In the genomic region with DNA sequence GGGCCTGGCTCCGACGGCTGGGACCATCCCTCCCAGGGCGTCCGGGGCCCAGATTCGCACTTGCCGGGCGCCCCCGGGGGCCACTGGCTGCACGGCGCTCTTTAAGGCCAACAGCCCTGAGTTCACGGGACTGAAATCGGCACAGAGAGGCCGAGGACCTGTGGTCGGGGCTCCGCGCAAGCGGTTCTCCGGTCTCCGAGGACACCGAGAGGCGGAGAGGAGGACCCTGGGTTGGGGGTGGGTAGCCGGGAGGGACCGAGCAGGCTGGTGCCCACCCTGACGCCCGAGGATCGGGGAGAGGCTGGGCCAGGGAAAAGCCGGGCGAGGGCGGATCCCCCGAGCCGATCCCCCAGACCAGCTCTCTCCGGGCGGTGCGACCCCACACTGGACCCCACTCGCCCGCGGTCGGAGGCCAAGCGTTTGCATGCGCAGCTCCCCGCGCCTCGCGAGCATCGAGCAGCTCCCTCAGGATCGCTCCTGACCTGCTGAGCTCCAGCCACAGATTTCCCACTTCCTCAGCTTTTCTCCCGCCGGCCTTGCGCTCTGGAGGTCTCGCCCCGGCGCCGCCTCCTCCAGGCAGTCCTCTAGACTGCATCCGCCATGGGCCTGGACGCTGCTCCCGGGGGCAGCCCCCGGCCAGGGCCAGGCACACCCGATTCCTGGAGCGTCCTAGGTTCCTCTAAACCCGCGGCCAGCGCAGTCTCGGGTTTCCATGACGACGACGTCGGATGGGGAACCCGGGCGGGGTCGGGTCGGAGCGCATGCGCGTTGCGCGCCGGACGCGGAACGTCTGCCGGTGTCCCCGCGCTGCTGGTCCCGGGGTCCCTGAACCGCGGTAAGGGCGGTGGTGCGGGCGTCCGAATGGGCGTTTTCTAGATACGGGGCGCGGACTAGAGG, we compare ENCODE assay signal across 1 cellular context.
TF ChIP-seq lines count a peak whose summit lies in the region.

No MANE protein-coding gene starts in this region.

TF ChIP-seq in H1, 55 proteins besides CTCF, POLR2A, EP300 and RAD21:
- TF ChIP-seq PHF8 (conservative IDR thresholded peaks at IDR 0.05; ENCODE audit: low read depth, low read length) (0 out of 2 replicates have a peak, but pooled peaks have one; percentile 9), HDAC2 (IDR thresholded peaks at IDR 0.05; ENCODE audit: borderline replicate concordance in 1 of 2, low read depth in 2 of 2, low read length in 2 of 2) (0 out of 4 replicates have a peak, but pooled peaks of 1 of the 2 experiments have one; percentile 56), TAF1 (IDR thresholded peaks at IDR 0.05; ENCODE audit: low read depth, low read length) (peak; percentile 55; the same call in 1 of the 2 replicates), EZH2 (IDR thresholded peaks at IDR 0.05; ENCODE audit: low read depth, low read length, severe bottlenecking) (peak; percentile 55), SUZ12 (IDR thresholded peaks at IDR 0.05; ENCODE audit: low read length) (no peak; the same call in 1 of the 2 replicates), KDM4A (IDR thresholded peaks at IDR 0.05; ENCODE audit: low read depth, low read length, severe bottlenecking) (peak; percentile 85), ASH2L (IDR thresholded peaks at IDR 0.05; ENCODE audit: low read length) (peak; percentile 32), E2F6 (IDR thresholded peaks at IDR 0.05) (peak; percentile 45), YY1 (IDR thresholded peaks at IDR 0.05; ENCODE audit: low read depth, low read length) (0 out of 2 replicates have a peak, but pooled peaks have one; percentile 32), NRF1 (IDR thresholded peaks at IDR 0.05; ENCODE audit: low read depth, low read length) (peak; percentile 87), TCF12 (IDR thresholded peaks at IDR 0.05; ENCODE audit: low read depth, low read length) (no peak), CREB1 (IDR thresholded peaks at IDR 0.05) (0 out of 2 replicates have a peak, but pooled peaks have one; percentile 29), SIN3A (conservative IDR thresholded peaks at IDR 0.05 in 1 of 2, IDR thresholded peaks at IDR 0.05 in 1 of 2; ENCODE audit: low read depth in 1 of 2, low read length in 2 of 2) (peak; percentile 52 to 69; a peak in 1 of 4 replicates)
- TF ChIP-seq, protein P1, sequence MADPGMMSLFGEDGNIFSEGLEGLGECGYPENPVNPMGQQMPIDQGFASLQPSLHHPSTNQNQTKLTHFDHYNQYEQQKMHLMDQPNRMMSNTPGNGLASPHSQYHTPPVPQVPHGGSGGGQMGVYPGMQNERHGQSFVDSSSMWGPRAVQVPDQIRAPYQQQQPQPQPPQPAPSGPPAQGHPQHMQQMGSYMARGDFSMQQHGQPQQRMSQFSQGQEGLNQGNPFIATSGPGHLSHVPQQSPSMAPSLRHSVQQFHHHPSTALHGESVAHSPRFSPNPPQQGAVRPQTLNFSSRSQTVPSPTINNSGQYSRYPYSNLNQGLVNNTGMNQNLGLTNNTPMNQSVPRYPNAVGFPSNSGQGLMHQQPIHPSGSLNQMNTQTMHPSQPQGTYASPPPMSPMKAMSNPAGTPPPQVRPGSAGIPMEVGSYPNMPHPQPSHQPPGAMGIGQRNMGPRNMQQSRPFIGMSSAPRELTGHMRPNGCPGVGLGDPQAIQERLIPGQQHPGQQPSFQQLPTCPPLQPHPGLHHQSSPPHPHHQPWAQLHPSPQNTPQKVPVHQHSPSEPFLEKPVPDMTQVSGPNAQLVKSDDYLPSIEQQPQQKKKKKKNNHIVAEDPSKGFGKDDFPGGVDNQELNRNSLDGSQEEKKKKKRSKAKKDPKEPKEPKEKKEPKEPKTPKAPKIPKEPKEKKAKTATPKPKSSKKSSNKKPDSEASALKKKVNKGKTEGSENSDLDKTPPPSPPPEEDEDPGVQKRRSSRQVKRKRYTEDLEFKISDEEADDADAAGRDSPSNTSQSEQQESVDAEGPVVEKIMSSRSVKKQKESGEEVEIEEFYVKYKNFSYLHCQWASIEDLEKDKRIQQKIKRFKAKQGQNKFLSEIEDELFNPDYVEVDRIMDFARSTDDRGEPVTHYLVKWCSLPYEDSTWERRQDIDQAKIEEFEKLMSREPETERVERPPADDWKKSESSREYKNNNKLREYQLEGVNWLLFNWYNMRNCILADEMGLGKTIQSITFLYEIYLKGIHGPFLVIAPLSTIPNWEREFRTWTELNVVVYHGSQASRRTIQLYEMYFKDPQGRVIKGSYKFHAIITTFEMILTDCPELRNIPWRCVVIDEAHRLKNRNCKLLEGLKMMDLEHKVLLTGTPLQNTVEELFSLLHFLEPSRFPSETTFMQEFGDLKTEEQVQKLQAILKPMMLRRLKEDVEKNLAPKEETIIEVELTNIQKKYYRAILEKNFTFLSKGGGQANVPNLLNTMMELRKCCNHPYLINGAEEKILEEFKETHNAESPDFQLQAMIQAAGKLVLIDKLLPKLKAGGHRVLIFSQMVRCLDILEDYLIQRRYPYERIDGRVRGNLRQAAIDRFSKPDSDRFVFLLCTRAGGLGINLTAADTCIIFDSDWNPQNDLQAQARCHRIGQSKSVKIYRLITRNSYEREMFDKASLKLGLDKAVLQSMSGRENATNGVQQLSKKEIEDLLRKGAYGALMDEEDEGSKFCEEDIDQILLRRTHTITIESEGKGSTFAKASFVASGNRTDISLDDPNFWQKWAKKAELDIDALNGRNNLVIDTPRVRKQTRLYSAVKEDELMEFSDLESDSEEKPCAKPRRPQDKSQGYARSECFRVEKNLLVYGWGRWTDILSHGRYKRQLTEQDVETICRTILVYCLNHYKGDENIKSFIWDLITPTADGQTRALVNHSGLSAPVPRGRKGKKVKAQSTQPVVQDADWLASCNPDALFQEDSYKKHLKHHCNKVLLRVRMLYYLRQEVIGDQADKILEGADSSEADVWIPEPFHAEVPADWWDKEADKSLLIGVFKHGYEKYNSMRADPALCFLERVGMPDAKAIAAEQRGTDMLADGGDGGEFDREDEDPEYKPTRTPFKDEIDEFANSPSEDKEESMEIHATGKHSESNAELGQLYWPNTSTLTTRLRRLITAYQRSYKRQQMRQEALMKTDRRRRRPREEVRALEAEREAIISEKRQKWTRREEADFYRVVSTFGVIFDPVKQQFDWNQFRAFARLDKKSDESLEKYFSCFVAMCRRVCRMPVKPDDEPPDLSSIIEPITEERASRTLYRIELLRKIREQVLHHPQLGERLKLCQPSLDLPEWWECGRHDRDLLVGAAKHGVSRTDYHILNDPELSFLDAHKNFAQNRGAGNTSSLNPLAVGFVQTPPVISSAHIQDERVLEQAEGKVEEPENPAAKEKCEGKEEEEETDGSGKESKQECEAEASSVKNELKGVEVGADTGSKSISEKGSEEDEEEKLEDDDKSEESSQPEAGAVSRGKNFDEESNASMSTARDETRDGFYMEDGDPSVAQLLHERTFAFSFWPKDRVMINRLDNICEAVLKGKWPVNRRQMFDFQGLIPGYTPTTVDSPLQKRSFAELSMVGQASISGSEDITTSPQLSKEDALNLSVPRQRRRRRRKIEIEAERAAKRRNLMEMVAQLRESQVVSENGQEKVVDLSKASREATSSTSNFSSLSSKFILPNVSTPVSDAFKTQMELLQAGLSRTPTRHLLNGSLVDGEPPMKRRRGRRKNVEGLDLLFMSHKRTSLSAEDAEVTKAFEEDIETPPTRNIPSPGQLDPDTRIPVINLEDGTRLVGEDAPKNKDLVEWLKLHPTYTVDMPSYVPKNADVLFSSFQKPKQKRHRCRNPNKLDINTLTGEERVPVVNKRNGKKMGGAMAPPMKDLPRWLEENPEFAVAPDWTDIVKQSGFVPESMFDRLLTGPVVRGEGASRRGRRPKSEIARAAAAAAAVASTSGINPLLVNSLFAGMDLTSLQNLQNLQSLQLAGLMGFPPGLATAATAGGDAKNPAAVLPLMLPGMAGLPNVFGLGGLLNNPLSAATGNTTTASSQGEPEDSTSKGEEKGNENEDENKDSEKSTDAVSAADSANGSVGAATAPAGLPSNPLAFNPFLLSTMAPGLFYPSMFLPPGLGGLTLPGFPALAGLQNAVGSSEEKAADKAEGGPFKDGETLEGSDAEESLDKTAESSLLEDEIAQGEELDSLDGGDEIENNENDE (IDR thresholded peaks at IDR 0.05; ENCODE audit: insufficient replicate concordance, low read length) = no peak
